9 cellular contexts compared by ENCODE assay signal in the genomic region with DNA sequence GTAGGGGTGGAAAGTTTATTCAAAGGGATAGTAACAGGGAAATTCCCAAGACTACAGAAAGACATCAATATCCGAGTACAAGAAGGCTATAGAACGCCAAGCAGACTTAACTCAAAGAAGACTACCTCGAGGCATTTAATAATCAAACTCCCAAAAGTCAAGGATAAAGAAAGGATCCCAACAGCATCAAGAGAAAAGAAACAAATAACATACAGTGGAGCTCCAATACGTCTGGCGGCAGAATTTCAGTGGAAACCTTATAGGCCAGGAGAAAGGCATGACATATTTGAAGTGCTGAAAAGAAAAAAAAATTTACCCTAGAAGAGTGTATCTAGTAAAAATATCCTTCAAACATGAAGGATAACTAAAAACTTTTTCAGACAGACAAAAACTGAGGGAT.
"Had no signal": no experiment of that assay in that cellular context is flagged by ENCODE, and none has a peak within 500 bp of the region (broad histone marks: within the 10 kb centered on the region; RNA-seq: fewer than 3 reads in every experiment).

No MANE protein-coding gene starts in this region.

- H3K4me3 Mint-ChIP-seq: GM23338, H9, HFFc6 had no signal

- H3K4me1 Mint-ChIP-seq: GM23338, H9 had no signal

- ATAC-seq: GM23338, HCT116 had no signal

- H3K36me3 ChIP-seq: HAP-1 had no signal

- H3K27ac ChIP-seq: GM23248 had no signal

- H3K27ac Mint-ChIP-seq: GM23338, H9, HFFc6 had no signal

- H3K4me1 ChIP-seq: HAP-1 had no signal

- H3K4me3 ChIP-seq: GM23248, GM23338, HAP-1 had no signal

- DNase-seq: GM23248, GOT3, H7, H9, HCEC 1CT, HFFc6 had no signal
